1 cellular context compared by ENCODE assay signal in the genomic region with DNA sequence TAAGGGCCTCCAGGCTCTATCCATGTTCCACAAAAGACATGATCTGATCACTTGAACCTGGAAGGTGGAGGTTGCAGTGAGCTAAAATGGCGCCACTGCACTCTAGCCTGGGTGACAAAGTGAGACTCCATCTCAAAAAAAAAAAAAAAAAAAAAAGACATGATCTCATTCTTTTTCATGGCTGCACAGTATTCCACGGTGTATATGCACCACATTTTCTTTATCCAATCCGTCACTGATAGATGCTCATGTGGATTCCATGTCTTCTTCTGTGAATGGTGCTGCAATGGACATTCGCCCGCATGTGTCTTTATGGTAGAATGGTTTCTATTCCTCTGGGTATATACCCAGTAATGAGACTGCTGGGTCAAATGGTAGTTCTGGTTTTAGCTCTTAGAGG.
TF ChIP-seq lines count a peak whose summit lies in the region.

No MANE protein-coding gene starts in this region.

TF ChIP-seq in HepG2, 621 proteins besides CTCF, POLR2A, EP300 and RAD21:
- no peak for TF ChIP-seq ZNF768 (CRISPR knock-in tag; IDR thresholded peaks at IDR 0.05)
- TF ChIP-seq MAF1 (CRISPR knock-in tag; IDR thresholded peaks at IDR 0.05; ENCODE audit: borderline replicate concordance): no peak
- TF ChIP-seq ZBTB42 (CRISPR knock-in tag; IDR thresholded peaks at IDR 0.05): no peak
- TF ChIP-seq TBX3 (IDR thresholded peaks at IDR 0.05; ENCODE audit: borderline replicate concordance): no peak
- no peak for TF ChIP-seq ZFP90 (CRISPR knock-in tag; IDR thresholded peaks at IDR 0.05; ENCODE audit: borderline replicate concordance)
- TF ChIP-seq, protein P1, sequence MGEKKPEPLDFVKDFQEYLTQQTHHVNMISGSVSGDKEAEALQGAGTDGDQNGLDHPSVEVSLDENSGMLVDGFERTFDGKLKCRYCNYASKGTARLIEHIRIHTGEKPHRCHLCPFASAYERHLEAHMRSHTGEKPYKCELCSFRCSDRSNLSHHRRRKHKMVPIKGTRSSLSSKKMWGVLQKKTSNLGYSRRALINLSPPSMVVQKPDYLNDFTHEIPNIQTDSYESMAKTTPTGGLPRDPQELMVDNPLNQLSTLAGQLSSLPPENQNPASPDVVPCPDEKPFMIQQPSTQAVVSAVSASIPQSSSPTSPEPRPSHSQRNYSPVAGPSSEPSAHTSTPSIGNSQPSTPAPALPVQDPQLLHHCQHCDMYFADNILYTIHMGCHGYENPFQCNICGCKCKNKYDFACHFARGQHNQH (CRISPR knock-in tag; IDR thresholded peaks at IDR 0.05): no peak
- no peak for TF ChIP-seq SRF (IDR thresholded peaks at IDR 0.05; ENCODE audit: low read depth, low read length)
- TF ChIP-seq KDM3A (CRISPR knock-in tag; IDR thresholded peaks at IDR 0.05; ENCODE audit: low read depth): no peak
